Comparison of ENCODE assay signal across 24 cellular contexts in the genomic region with DNA sequence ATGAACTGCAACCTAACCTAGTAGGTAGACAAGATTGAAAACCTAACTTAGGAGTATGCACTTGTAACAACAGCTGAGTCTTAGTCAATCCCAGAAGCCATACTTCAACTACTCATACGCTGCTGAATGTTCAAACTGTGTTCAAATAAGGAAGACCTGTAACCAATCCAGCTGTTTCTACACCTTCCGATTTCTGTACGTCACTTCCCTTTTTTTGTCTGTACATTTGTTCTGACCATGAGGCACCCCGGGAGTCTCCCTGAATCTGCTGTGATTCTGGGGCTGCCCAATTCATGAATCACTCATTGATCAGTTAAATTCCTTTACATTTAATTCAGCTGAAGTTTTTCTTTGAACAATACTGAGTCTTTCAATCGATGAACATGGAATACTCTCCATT.
"Had no signal": no experiment of that assay in that cellular context is flagged by ENCODE, and none has a peak within 500 bp of the region (broad histone marks: within the 10 kb centered on the region; RNA-seq: fewer than 3 reads in every experiment).

No MANE protein-coding gene starts in this region.

- H3K27me3 ChIP-seq: esophagus muscularis mucosa, foreskin keratinocyte, ovary, sigmoid colon, stomach, thyroid gland had no signal

- H3K4me1 Mint-ChIP-seq: natural killer cell; stimulated activated effector memory CD8-positive, alpha-beta T cell treated with anti-CD3 and anti-CD28 coated beads, Interleukin-12 subunit alpha, Interleukin-12 subunit beta, amount 100 ng/mL, for 72 hours had no signal

- FAIRE-seq: endothelial cell of umbilical vein, keratinocyte had no signal

- H3K27ac Mint-ChIP-seq: natural killer cell; stimulated activated effector memory CD8-positive, alpha-beta T cell treated with anti-CD3 and anti-CD28 coated beads, Interleukin-12 subunit alpha, Interleukin-12 subunit beta, amount 100 ng/mL, for 72 hours had no signal

- H3K36me3 Mint-ChIP-seq: natural killer cell; stimulated activated effector memory CD8-positive, alpha-beta T cell treated with anti-CD3 and anti-CD28 coated beads, Interleukin-12 subunit alpha, Interleukin-12 subunit beta, amount 100 ng/mL, for 72 hours had no signal

- H3K27ac ChIP-seq: coronary artery, esophagus muscularis mucosa, foreskin keratinocyte, lower lobe of right lung, ovary, psoas muscle, sigmoid colon, stomach, thyroid gland had no signal

- H3K9me3 ChIP-seq: esophagus muscularis mucosa, lower lobe of right lung, ovary, psoas muscle, sigmoid colon, stomach, thyroid gland had no signal

- H3K4me3 ChIP-seq: coronary artery, esophagus muscularis mucosa, lower lobe of right lung, ovary, psoas muscle, sigmoid colon, stomach, thyroid gland had no signal

- DNase-seq: dermis blood vessel endothelial cell; effector memory CD4-positive, alpha-beta T cell; foreskin keratinocyte; glutamatergic neuron; left ventricle myocardium superior; lower lobe of right lung; natural killer cell; occipital lobe; ovary; posterior cingulate gyrus; psoas muscle; right cardiac atrium; sigmoid colon; stimulated activated CD4-positive, alpha-beta T cell treated with anti-CD3 and anti-CD28 coated beads, Interleukin-2, amount 100 ng/mL, for 24 hours; stimulated activated CD4-positive, alpha-beta T cell treated with anti-CD3 and anti-CD28 coated beads, Interleukin-4, amount 100 ng/mL, for 24 hours; stimulated activated naive CD4-positive, alpha-beta T cell treated with Interleukin-2 at 50 U/mL for 16 hours; stomach; thyroid gland; trophoblast cell had no signal

- H3K4me1 ChIP-seq: foreskin keratinocyte, lower lobe of right lung, psoas muscle, sigmoid colon, stomach, thyroid gland had no signal

- ATAC-seq: foreskin keratinocyte; left ventricle myocardium superior; lower lobe of right lung; natural killer cell; psoas muscle; right cardiac atrium; stimulated activated effector memory CD8-positive, alpha-beta T cell treated with anti-CD3 and anti-CD28 coated beads, Interleukin-12 subunit alpha, Interleukin-12 subunit beta, amount 100 ng/mL, for 72 hours had no signal

- H3K4me3 Mint-ChIP-seq: natural killer cell; stimulated activated effector memory CD8-positive, alpha-beta T cell treated with anti-CD3 and anti-CD28 coated beads, Interleukin-12 subunit alpha, Interleukin-12 subunit beta, amount 100 ng/mL, for 72 hours had no signal

- H3K36me3 ChIP-seq: esophagus muscularis mucosa, lower lobe of right lung, ovary, sigmoid colon, stomach, thyroid gland had no signal
